ENCODE assay signal across 8 cellular contexts in genomic region chr18:49788327-49788908, GRCh38.
DNase-seq lines count a peak whose midpoint lies in the region; ATAC-seq and TF ChIP-seq lines count a peak whose summit lies in the region.

No MANE protein-coding gene starts in this region.

- H2AFZ ChIP-seq in KMS-11 (ENCODE audit: low read depth): no peak overlapping the region

- H3K27ac ChIP-seq in KMS-11: peak overlapping the region; percentile 18; the same call in 1 of the 2 replicates
- H3K27ac ChIP-seq in effector memory CD4-positive, alpha-beta T cell (ENCODE audit: insufficient read depth, low read length, poor library complexity, severe bottlenecking): no peak overlapping the region

- peak overlapping the region; percentile 76 for H3K27ac Mint-ChIP-seq in activated T-cell treated with anti-CD3 and anti-CD28 coated beads, Interleukin-2, amount 50 U/mL, for 24 hours
- H3K27ac Mint-ChIP-seq in stimulated activated naive CD8-positive, alpha-beta T cell treated with anti-CD3 and anti-CD28 coated beads, Interleukin-15, amount 100 ng/mL, for 72 hours: peak overlapping the region in 1 of 2 donors; percentile 69

- no peaks in the 10 kb centered on the region for H3K27me3 ChIP-seq in KMS-11 (ENCODE audit: insufficient read depth, low read depth)
- H3K27me3 ChIP-seq in effector memory CD4-positive, alpha-beta T cell (replicated peaks; ENCODE audit: control insufficient read depth, insufficient read depth, low read length, poor library complexity, severe bottlenecking): no peaks in the 10 kb centered on the region

- no peaks in the 10 kb centered on the region for H3K79me2 ChIP-seq in KMS-11 (ENCODE audit: insufficient read depth, low read depth)

- no peaks in the 10 kb centered on the region for H3K36me3 ChIP-seq in KMS-11 (ENCODE audit: insufficient read depth)
- peaks cover 14% of the 10 kb centered on the region for H3K36me3 ChIP-seq in effector memory CD4-positive, alpha-beta T cell (ENCODE audit: control insufficient read depth, insufficient read depth, low read length)

- no peak overlapping the region for H3K4me3 ChIP-seq in KMS-11 (IDR thresholded peaks at IDR 0.05; ENCODE audit: insufficient read depth, low read depth, low read length)
- peak overlapping the region; percentile 14 for H3K4me3 ChIP-seq in effector memory CD4-positive, alpha-beta T cell (ENCODE audit: insufficient read depth, low read depth, low read length, poor library complexity, severe bottlenecking)

- no peak overlapping the region for H3K4me3 Mint-ChIP-seq in activated T-cell treated with anti-CD3 and anti-CD28 coated beads, Interleukin-2, amount 50 U/mL, for 24 hours
- H3K4me3 Mint-ChIP-seq in stimulated activated naive CD8-positive, alpha-beta T cell treated with anti-CD3 and anti-CD28 coated beads, Interleukin-15, amount 100 ng/mL, for 72 hours: peak overlapping the region in 1 of 2 donors; percentile 19

- ATAC-seq in stimulated activated naive CD8-positive, alpha-beta T cell treated with anti-CD3 and anti-CD28 coated beads, Interleukin-15, amount 100 ng/mL, for 72 hours: peak; percentile 86

- no peak for TF ChIP-seq CTCF in KMS-11 (conservative IDR thresholded peaks at IDR 0.05; ENCODE audit: low read depth, low read length)

- H3K9me3 ChIP-seq in effector memory CD4-positive, alpha-beta T cell (ENCODE audit: control insufficient read depth, low read length): no peaks in the 10 kb centered on the region

- peaks cover 19% of the 10 kb centered on the region for H3K4me1 ChIP-seq in KMS-11 (ENCODE audit: low read depth, poor library complexity, severe bottlenecking)
- peaks cover 14% of the 10 kb centered on the region for H3K4me1 ChIP-seq in effector memory CD4-positive, alpha-beta T cell (ENCODE audit: control insufficient read depth, insufficient read depth, low read length, poor library complexity, severe bottlenecking)

- DNase-seq in activated T-cell treated with anti-CD3 and anti-CD28 coated beads, Interleukin-2, amount 50 U/mL, for 24 hours: no peak
- DNase-seq in activated T-cell treated with anti-CD3 and anti-CD28 coated beads for 4 hours (no peak), SW 1271 (lab: John Stamatoyannopoulos, UW) (no peak), nucleus accumbens (lab: John Stamatoyannopoulos, UW) (no peak), T-helper 9 cell (no peak)
- no peak for DNase-seq in effector memory CD4-positive, alpha-beta T cell
- no peak for DNase-seq in stimulated activated naive CD8-positive, alpha-beta T cell treated with anti-CD3 and anti-CD28 coated beads, Interleukin-15, amount 100 ng/mL, for 72 hours

- no peaks in the 10 kb centered on the region for H3K27me3 Mint-ChIP-seq in activated T-cell treated with anti-CD3 and anti-CD28 coated beads, Interleukin-2, amount 50 U/mL, for 24 hours
- H3K27me3 Mint-ChIP-seq in stimulated activated naive CD8-positive, alpha-beta T cell treated with anti-CD3 and anti-CD28 coated beads, Interleukin-15, amount 100 ng/mL, for 72 hours: no peaks in the 10 kb centered on the region

- H3K4me1 Mint-ChIP-seq in activated T-cell treated with anti-CD3 and anti-CD28 coated beads, Interleukin-2, amount 50 U/mL, for 24 hours (ENCODE audit: low read depth): peaks cover 50% of the 10 kb centered on the region
- peaks cover 45% of the 10 kb centered on the region for H3K4me1 Mint-ChIP-seq in stimulated activated naive CD8-positive, alpha-beta T cell treated with anti-CD3 and anti-CD28 coated beads, Interleukin-15, amount 100 ng/mL, for 72 hours

- H3K4me2 ChIP-seq in KMS-11: peak overlapping the region; percentile 18; the same call in 1 of the 2 replicates

- no peaks in the 10 kb centered on the region for H3K9me3 Mint-ChIP-seq in activated T-cell treated with anti-CD3 and anti-CD28 coated beads, Interleukin-2, amount 50 U/mL, for 24 hours
- no peaks in the 10 kb centered on the region for H3K9me3 Mint-ChIP-seq in stimulated activated naive CD8-positive, alpha-beta T cell treated with anti-CD3 and anti-CD28 coated beads, Interleukin-15, amount 100 ng/mL, for 72 hours

- H3K9ac ChIP-seq in KMS-11: no peak overlapping the region

- no peaks in the 10 kb centered on the region for H4K20me1 ChIP-seq in KMS-11 (ENCODE audit: insufficient read depth)

- H3K36me3 Mint-ChIP-seq in activated T-cell treated with anti-CD3 and anti-CD28 coated beads, Interleukin-2, amount 50 U/mL, for 24 hours (ENCODE audit: low read depth): peaks cover 84% of the 10 kb centered on the region
